In the genomic region with DNA sequence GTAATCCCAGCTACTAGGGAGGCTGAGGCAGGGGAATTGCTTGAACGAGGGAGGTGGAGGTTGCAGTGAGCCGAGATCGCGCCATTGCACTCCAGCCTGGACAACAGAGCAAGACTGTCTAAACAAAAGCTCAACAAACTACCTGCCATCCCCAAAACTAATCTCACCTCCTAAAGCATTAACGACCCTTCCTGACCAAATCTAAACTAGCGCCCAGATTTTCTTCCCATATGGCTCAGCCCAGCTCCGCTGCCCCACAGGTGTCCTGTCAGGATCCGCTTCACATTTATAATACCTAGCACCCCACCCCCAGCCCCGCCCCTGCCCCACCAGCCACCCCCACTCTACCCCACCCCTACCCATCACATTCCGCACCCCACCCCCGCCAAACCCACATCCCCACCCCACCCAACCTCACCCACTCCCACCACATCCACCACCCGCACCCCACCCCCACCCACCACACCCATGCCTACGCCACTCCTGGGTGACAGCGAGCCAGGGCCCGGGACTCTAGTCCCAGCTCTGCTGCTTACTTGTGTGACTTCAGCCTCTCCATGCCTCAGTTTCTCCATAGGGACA, we compare ENCODE assay signal across 8 cellular contexts. TPM values are rescaled to one million over a fixed set of nuclear protein-coding genes. Genes with fewer than 3 reads are reported as not detected.
DNase-seq lines count a peak whose midpoint lies in the region; ATAC-seq, FAIRE-seq and TF ChIP-seq lines count a peak whose summit lies in the region.

No MANE protein-coding gene starts in this region.

- H3K36me3 ChIP-seq in DND-41 (ENCODE audit: insufficient read depth, low read length) (peaks cover 3% of the 10 kb centered on the region; the same call in 1 of the 2 replicates), OCI-LY1 (ENCODE audit: insufficient read depth, low read length) (no peaks in the 10 kb centered on the region), K562 (ENCODE audit: control insufficient read depth, insufficient read depth, low read length) (no peaks in the 10 kb centered on the region), HepG2 (replicated peaks in 1 of 2; ENCODE audit: control insufficient read depth in 1 of 2, insufficient read depth in 2 of 2, low read length in 2 of 2) (no peaks in the 10 kb centered on the region), tibial artery (peaks cover 0 to 6% (median 0%) of the 10 kb centered on the region in 3 donors)

- 35% methylated on average over 10 of the region's 15 CpGs for WGBS in K562 (ENCODE audit: insufficient coverage, low coverage, missing lambda C conversion rate)
- 32% methylated on average over 15 of the region's 15 CpGs for WGBS in HepG2 (ENCODE audit: low lambda C conversion rate)

- H2AFZ ChIP-seq in DND-41 (ENCODE audit: low read depth, low read length) = peak overlapping the region; percentile 71
- H2AFZ ChIP-seq in OCI-LY1 (ENCODE audit: low read length) = peak overlapping the region; percentile 94
- H2AFZ ChIP-seq in K562 (ENCODE audit: low read depth, low read length) = peak overlapping the region; percentile 78
- H2AFZ ChIP-seq in HepG2 (ENCODE audit: low read length) = no peak overlapping the region

- FAIRE-seq in K562 (lab: Jason Lieb, UNC) (peak; percentile 6), HepG2 (lab: Jason Lieb, UNC) (no peak)

- POLR2A ChIA-PET in K562 (lab: Yijun Ruan, JAX) (interaction anchor here (0.9 to 3.2 kb wide), 6 partner anchors 9 to 165 kb away, joined by 3 to 10 read pairs (median 4); a partner anchor contains a TSS), HepG2 (lab: Yijun Ruan, JAX) (interaction anchor here (0.8 to 5.2 kb wide), 5 partner anchors 21 to 131 kb away, joined by 3 to 44 read pairs (median 4); a partner anchor contains a TSS)

- H3K4me2 ChIP-seq in DND-41 (ENCODE audit: insufficient read depth, low read length) = peak overlapping the region; percentile 71
- H3K4me2 ChIP-seq in OCI-LY1 (ENCODE audit: low read length) = peak overlapping the region; percentile 78
- H3K4me2 ChIP-seq in K562 (ENCODE audit: insufficient read depth, low read length) = peak overlapping the region; percentile 88
- H3K4me2 ChIP-seq in HepG2 (ENCODE audit: low read depth, low read length) = peak overlapping the region; percentile 89

- H3K9ac ChIP-seq in DND-41 (ENCODE audit: low read depth, low read length) = peak overlapping the region; percentile 89
- peak overlapping the region; percentile 96 for H3K9ac ChIP-seq in OCI-LY1 (ENCODE audit: low read length)
- peak overlapping the region; percentile 83 to 97 for H3K9ac ChIP-seq in K562 (ENCODE audit: insufficient read depth in 1 of 2, low read depth in 2 of 2, low read length in 2 of 2)
- H3K9ac ChIP-seq in HepG2 (ENCODE audit: insufficient read depth, low read depth, low read length) = peak overlapping the region; percentile 90

- peaks cover 37% of the 10 kb centered on the region for H3K4me1 ChIP-seq in DND-41 (ENCODE audit: insufficient read depth, low read length)
- peaks cover 31% of the 10 kb centered on the region for H3K4me1 ChIP-seq in OCI-LY1 (ENCODE audit: insufficient read depth, low read length, severe bottlenecking)
- peaks cover 7 to 31% of the 10 kb centered on the region in 2 experiments; a peak in 4 of 5 replicates for H3K4me1 ChIP-seq in K562 (replicated peaks in 1 of 2; ENCODE audit: control insufficient read depth in 2 of 2, insufficient read depth in 2 of 2, low read length in 2 of 2)
- peaks cover 61% of the 10 kb centered on the region for H3K4me1 ChIP-seq in HepG2 (ENCODE audit: insufficient read depth, low read length)
- peaks cover 0 to 42% (median 29%) of the 10 kb centered on the region in 4 donors for H3K4me1 ChIP-seq in tibial artery

- H3K27me3 ChIP-seq in DND-41 (ENCODE audit: insufficient read depth, low read length, poor library complexity) (no peaks in the 10 kb centered on the region), OCI-LY1 (ENCODE audit: insufficient read depth, low read length) (no peaks in the 10 kb centered on the region), K562 (ENCODE audit: control insufficient read depth in 2 of 2, insufficient read depth in 2 of 2, low read length in 2 of 2) (no peaks in the 10 kb centered on the region), HepG2 (ENCODE audit: control insufficient read depth in 1 of 2, insufficient read depth in 2 of 2, low read length in 2 of 2) (no peaks in the 10 kb centered on the region), tibial artery (no peaks in the 10 kb centered on the region)

- TF ChIP-seq CTCF in DND-41 (IDR thresholded peaks at IDR 0.05; ENCODE audit: borderline replicate concordance, extremely low read depth, low read length, poor library complexity, severe bottlenecking) (no peak), OCI-LY1 (IDR thresholded peaks at IDR 0.05; ENCODE audit: low read length) (no peak), K562 (IDR thresholded peaks at IDR 0.05 in 2 of 3, conservative IDR thresholded peaks at IDR 0.05 in 1 of 3; ENCODE audit: insufficient read depth in 2 of 3, low read depth in 1 of 3, low read length in 3 of 3) (no peak), HepG2 (CRISPR knock-in tag; IDR thresholded peaks at IDR 0.05) (no peak), tibial artery (IDR thresholded peaks at IDR 0.05) (no peak)

- H3K27ac ChIP-seq in DND-41 (ENCODE audit: low read length) = peak overlapping the region; percentile 84
- peak overlapping the region; percentile 70 for H3K27ac ChIP-seq in OCI-LY1 (ENCODE audit: low read depth, low read length, poor library complexity, severe bottlenecking)
- H3K27ac ChIP-seq in K562 (ENCODE audit: extremely low read depth, low read depth, low read length) = peak overlapping the region; percentile 83
- peak overlapping the region; percentile 87 for H3K27ac ChIP-seq in HepG2 (ENCODE audit: extremely low read length, insufficient read depth, low read length)
- H3K27ac ChIP-seq in tibial artery = peak overlapping the region; percentile 89 to 96

- intact Hi-C loops in K562 (cut with micrococcal nuclease) (loop anchor here (10.0 kb wide), 1 partner anchor 190 kb away; a partner anchor contains a TSS), HepG2 (cut with micrococcal nuclease; ENCODE audit: unreplicated experiment) (no loop called here), tibial artery (cut with DNase I; ENCODE audit: low total_unique reads) (no loop called here)

- no peaks in the 10 kb centered on the region for H3F3A ChIP-seq in OCI-LY1 (ENCODE audit: insufficient read depth, low read length)

- TF ChIP-seq EP300 in K562 (IDR thresholded peaks at IDR 0.05; ENCODE audit: low read length) (no peak), HepG2 (IDR thresholded peaks at IDR 0.05; ENCODE audit: low read depth in 2 of 2, low read length in 2 of 2) (no peak), HepG2 (CRISPR knock-in tag; IDR thresholded peaks at IDR 0.05; ENCODE audit: borderline replicate concordance) (no peak)

- H3K4me3 ChIP-seq in DND-41 (ENCODE audit: low read depth in 1 of 2, low read length in 2 of 2) (peak overlapping the region; percentile 57 to 100), OCI-LY1 (ENCODE audit: low read depth, low read length, poor library complexity, severe bottlenecking) (peak overlapping the region; percentile 84), K562 (peak overlapping the region; percentile 95), HepG2 (replicated peaks in 1 of 3; ENCODE audit: insufficient read depth in 1 of 3, low read depth in 2 of 3, low read length in 3 of 3) (peak overlapping the region; percentile 77 to 96 (median 85)), tibial artery (peak overlapping the region; percentile 88 to 94)

- in situ Hi-C loops in K562 (cut with MboI) (no loop called here), HepG2 (cut with HindIII; ENCODE audit: extremely low pct_ligation_motif_present, low pct_unique_long_range_greater_than_20kb) (no loop called here)

- H3K9me3 ChIP-seq in DND-41 (ENCODE audit: insufficient read depth, low read length, severe bottlenecking) (no peaks in the 10 kb centered on the region), OCI-LY1 (ENCODE audit: low read length) (no peaks in the 10 kb centered on the region), K562 (replicated peaks; ENCODE audit: control insufficient read depth, insufficient read depth, low read depth, low read length) (no peaks in the 10 kb centered on the region), HepG2 (ENCODE audit: low read length) (no peaks in the 10 kb centered on the region), tibial artery (no peaks in the 10 kb centered on the region)

- DNase-seq in DND-41 (peak; percentile 51), K562 (ENCODE audit: extremely low read depth in 1 of 4, low spot score in 3 of 4) (peak; percentile 10 to 64 (median 51)), HepG2 (ENCODE audit: low spot score) (no peak), tibial artery (no peak), NCI-H1092 treated with DMSO at 0.1 percent for 48 hours (lab: John Stamatoyannopoulos, UW) (no peak), GF-D8 (lab: John Stamatoyannopoulos, UW) (no peak)

- TF ChIP-seq POLR2A in K562 (conservative IDR thresholded peaks at IDR 0.05) (no peak), HepG2 (IDR thresholded peaks at IDR 0.05; ENCODE audit: insufficient read depth in 1 of 2, low read depth in 2 of 2, low read length in 2 of 2) (no peak)

- BruUV-seq in K562 (replicated peaks; lab: Mats Ljungman, UMichigan) = no TSS peak
- no TSS peak for BruUV-seq in HepG2 (replicated peaks; lab: Mats Ljungman, UMichigan)

- H3K79me2 ChIP-seq in DND-41 (ENCODE audit: insufficient read depth, low read length) (peaks cover 58% of the 10 kb centered on the region), OCI-LY1 (ENCODE audit: insufficient read depth, low read length) (no peaks in the 10 kb centered on the region), K562 (ENCODE audit: control insufficient read depth, insufficient read depth, low read length) (peaks cover 25% of the 10 kb centered on the region), HepG2 (ENCODE audit: insufficient read depth, low read length) (peaks cover 9% of the 10 kb centered on the region)

- H3K9me1 ChIP-seq in K562 (ENCODE audit: control insufficient read depth, insufficient read depth, low read length) = no peaks in the 10 kb centered on the region

- 0 out of 2 replicates have a peak, but pooled peaks cover 3% of the 10 kb centered on the region for H4K20me1 ChIP-seq in DND-41 (ENCODE audit: insufficient read depth, low read length)
- H4K20me1 ChIP-seq in OCI-LY1 (ENCODE audit: insufficient read depth, low read length) = no peaks in the 10 kb centered on the region
- H4K20me1 ChIP-seq in K562 (replicated peaks; ENCODE audit: control insufficient read depth, insufficient read depth, low read length) = no peaks in the 10 kb centered on the region
- no peaks in the 10 kb centered on the region for H4K20me1 ChIP-seq in HepG2 (ENCODE audit: insufficient read depth, low read length)

- CTCF ChIA-PET in K562 (lab: Yijun Ruan, JAX; ENCODE audit: low intra/inter-chr PET ratio) = interaction anchor here (0.7 kb wide), 1 partner anchor 19 kb away, joined by 3 read pairs; no protein-coding TSS in a partner anchor
- CTCF ChIA-PET in HepG2 (lab: Yijun Ruan, JAX; ENCODE audit: low intra/inter-chr PET ratio, low total read pairs) = interaction anchor here (2.8 kb wide), 1 partner anchor 20 kb away, joined by 66 read pairs; no protein-coding TSS in a partner anchor

- TF ChIP-seq RAD21 in K562 (CRISPR knock-in tag; conservative IDR thresholded peaks at IDR 0.05 in 1 of 2, IDR thresholded peaks at IDR 0.05 in 1 of 2) (no peak), HepG2 (CRISPR knock-in tag; IDR thresholded peaks at IDR 0.05) (no peak)

- H3K9me2 ChIP-seq in OCI-LY1 (ENCODE audit: low read depth, low read length) = no peaks in the 10 kb centered on the region

- ATAC-seq in DND-41 (ENCODE audit: insufficient read depth, low read depth) (peak; percentile 38), GM21717 (IDR thresholded peaks at IDR 0.05; ENCODE audit: unreplicated experiment) (peak; percentile 20), K562 (peak; percentile 41), HepG2 (peak; percentile 2; the same call in 2 of the 3 replicates)

RNA-seq across cellular contexts. Expression of a gene that starts 0.6 kb away (rescaled TPM):
- total RNA-seq in K562 (2011; cell fraction: chromatin; rRNA removed; ENCODE audit: low replicate concordance) = 15.4 and 23.3 TPM in 2 replicates
- 12.6 and 12.8 TPM in 2 replicates for total RNA-seq in K562 (2011; cell fraction: nucleolus; rRNA removed)
- 14.1 and 15.2 TPM in 2 replicates for total RNA-seq in K562 (2011; cell fraction: nucleoplasm; rRNA removed)
- total RNA-seq in K562 (2014; rRNA removed) (10.2 and 13.1 TPM in 2 replicates), K562 (2014; rRNA removed; fragmentation: Illumina TruSeq; extraction: Trizol) (6.8 TPM in 2 replicates), K562 (2015; rRNA removed; fragmentation: Illumina TruSeq; extraction: Trizol) (10.1 and 11.3 TPM in 2 replicates), K562 (2021) (11.7 and 14.5 TPM in 2 replicates), HepG2 (2016; rRNA removed; fragmentation: Illumina TruSeq; extraction: Trizol) (34.4 and 34.8 TPM in 2 replicates)
- polyA plus RNA-seq in K562 (2011; rRNA removed) (10.3 and 12.9 TPM in 2 replicates), K562 (2014; fragmentation: Illumina TruSeq; extraction: Trizol) (9.8 and 11.4 TPM in 2 replicates), K562 (2014; fragmentation: Nextera tagmentation; extraction: Ambion mirVana) (1 to 10 TPM; 1.9 to 2.8 TPM), K562 (2014; rRNA removed) (13.1 and 16.5 TPM in 2 replicates), HepG2 (2011; rRNA removed) (17.7 and 19.6 TPM in 2 replicates)
- polyA plus RNA-seq in K562 (2011; cell fraction: cytosol; rRNA removed) = 9.3 and 14.0 TPM in 2 replicates
- 11.9 and 16.5 TPM in 2 replicates for polyA plus RNA-seq in K562 (2011; cell fraction: nucleus; rRNA removed)
- 11.1 and 15.6 TPM in 2 replicates for polyA plus RNA-seq in K562 (2012)
- polyA minus RNA-seq in K562 (2011; rRNA and poly(A)+ RNA removed) = 3.7 and 4.0 TPM in 2 replicates
- polyA minus RNA-seq in K562 (2011; cell fraction: cytosol; rRNA and poly(A)+ RNA removed) = 2.9 and 4.1 TPM in 2 replicates
- 3.2 and 3.6 TPM in 2 replicates for polyA minus RNA-seq in K562 (2011; cell fraction: nucleus; rRNA and poly(A)+ RNA removed)
- 28.6 and 28.9 TPM in 2 replicates for total RNA-seq in HepG2 (2016; cell fraction: cytosol; rRNA removed; fragmentation: Illumina TruSeq; extraction: Trizol; ENCODE audit: low read depth)
- total RNA-seq in HepG2 (2016; cell fraction: insoluble cytoplasmic fraction; rRNA removed; fragmentation: Illumina TruSeq; extraction: Trizol) = 29.0 and 35.2 TPM in 2 replicates
- total RNA-seq in HepG2 (2016; cell fraction: membrane; rRNA removed; fragmentation: Illumina TruSeq; extraction: Trizol) = 73.3 and 76.2 TPM in 2 replicates
- total RNA-seq in HepG2 (2016; cell fraction: nucleus; rRNA removed; fragmentation: Illumina TruSeq; extraction: Trizol) = 17.3 and 21.4 TPM in 2 replicates
- 18.1 TPM in 2 replicates for polyA plus RNA-seq in HepG2 (2011; cell fraction: cytosol; rRNA removed)
- 13.1 and 14.3 TPM in 2 replicates for polyA plus RNA-seq in HepG2 (2011; cell fraction: nucleus; rRNA removed)
- polyA plus RNA-seq in HepG2 (2012) = 15.9 and 18.6 TPM in 2 replicates
- 37.7 and 38.6 TPM in 2 replicates for polyA plus RNA-seq in HepG2 (2016; cell fraction: cytosol; fragmentation: Illumina TruSeq; extraction: Trizol; ENCODE audit: low read depth)
- polyA plus RNA-seq in HepG2 (2016; cell fraction: insoluble cytoplasmic fraction; fragmentation: Illumina TruSeq; extraction: Trizol; ENCODE audit: low read depth) = 28.6 and 34.2 TPM in 2 replicates
- polyA plus RNA-seq in HepG2 (2016; cell fraction: membrane; fragmentation: Illumina TruSeq; extraction: Trizol; ENCODE audit: low read depth) = 64.1 and 65.3 TPM in 2 replicates
- 29.3 and 31.8 TPM in 2 replicates for polyA plus RNA-seq in HepG2 (2016; cell fraction: nucleus; fragmentation: Illumina TruSeq; extraction: Trizol; ENCODE audit: insufficient read depth, low read depth)
- 5.1 and 12.9 TPM in 2 replicates for polyA minus RNA-seq in HepG2 (2011; rRNA and poly(A)+ RNA removed; ENCODE audit: low replicate concordance)
- polyA minus RNA-seq in HepG2 (2011; cell fraction: cytosol; rRNA and poly(A)+ RNA removed) = 8.3 and 8.7 TPM in 2 replicates
- 6.7 and 10.4 TPM in 2 replicates for polyA minus RNA-seq in HepG2 (2011; cell fraction: nucleus; rRNA and poly(A)+ RNA removed)

RNA-seq across cellular contexts. Expression of a gene that starts 49.2 kb away (rescaled TPM):
- 3.5 and 12.3 TPM in 2 replicates for total RNA-seq in K562 (2011; cell fraction: chromatin; rRNA removed; ENCODE audit: low replicate concordance)
- 17.3 and 17.5 TPM in 2 replicates for total RNA-seq in K562 (2011; cell fraction: nucleolus; rRNA removed)
- 7.9 and 9.0 TPM in 2 replicates for total RNA-seq in K562 (2011; cell fraction: nucleoplasm; rRNA removed)
- total RNA-seq in K562 (2014; rRNA removed) (13.4 and 18.5 TPM in 2 replicates), K562 (2014; rRNA removed; fragmentation: Illumina TruSeq; extraction: Trizol) (1.2 TPM in 2 replicates), K562 (2015; rRNA removed; fragmentation: Illumina TruSeq; extraction: Trizol) (5.0 and 5.6 TPM in 2 replicates), K562 (2021) (12.7 and 15.1 TPM in 2 replicates), HepG2 (2016; rRNA removed; fragmentation: Illumina TruSeq; extraction: Trizol) (3.2 and 3.8 TPM in 2 replicates)
- polyA plus RNA-seq in K562 (2011; rRNA removed) (2.9 and 5.2 TPM in 2 replicates), K562 (2014; fragmentation: Illumina TruSeq; extraction: Trizol) (2.3 and 4.6 TPM in 2 replicates), K562 (2014; fragmentation: Nextera tagmentation; extraction: Ambion mirVana) (under 1 TPM in 1 of 2 experiments, not detected in 1; 0.07 TPM), K562 (2014; rRNA removed) (11.0 and 12.0 TPM in 2 replicates), HepG2 (2011; rRNA removed) (2.9 TPM in 2 replicates)
- 6.8 and 18.1 TPM in 2 replicates for polyA plus RNA-seq in K562 (2011; cell fraction: cytosol; rRNA removed)
- polyA plus RNA-seq in K562 (2011; cell fraction: nucleus; rRNA removed) = 5.6 and 9.4 TPM in 2 replicates
- 9.9 and 29.3 TPM in 2 replicates for polyA plus RNA-seq in K562 (2012)
- polyA minus RNA-seq in K562 (2011; rRNA and poly(A)+ RNA removed) = 1.9 and 2.0 TPM in 2 replicates
- 5.2 and 6.2 TPM in 2 replicates for polyA minus RNA-seq in K562 (2011; cell fraction: cytosol; rRNA and poly(A)+ RNA removed)
- 6.5 and 7.6 TPM in 2 replicates for polyA minus RNA-seq in K562 (2011; cell fraction: nucleus; rRNA and poly(A)+ RNA removed)
- total RNA-seq in HepG2 (2016; cell fraction: cytosol; rRNA removed; fragmentation: Illumina TruSeq; extraction: Trizol; ENCODE audit: low read depth) = 1.5 TPM in 2 replicates
- 3.0 and 4.1 TPM in 2 replicates for total RNA-seq in HepG2 (2016; cell fraction: insoluble cytoplasmic fraction; rRNA removed; fragmentation: Illumina TruSeq; extraction: Trizol)
- total RNA-seq in HepG2 (2016; cell fraction: membrane; rRNA removed; fragmentation: Illumina TruSeq; extraction: Trizol) = 2.6 and 2.8 TPM in 2 replicates
- 1.9 and 2.3 TPM in 2 replicates for total RNA-seq in HepG2 (2016; cell fraction: nucleus; rRNA removed; fragmentation: Illumina TruSeq; extraction: Trizol)
- polyA plus RNA-seq in HepG2 (2011; cell fraction: cytosol; rRNA removed) = 1.7 and 4.1 TPM in 2 replicates
- 3.9 and 4.0 TPM in 2 replicates for polyA plus RNA-seq in HepG2 (2011; cell fraction: nucleus; rRNA removed)
- polyA plus RNA-seq in HepG2 (2012) = 0.71 and 1.4 TPM in 2 replicates
- 0.36 and 0.54 TPM in 2 replicates for polyA plus RNA-seq in HepG2 (2016; cell fraction: cytosol; fragmentation: Illumina TruSeq; extraction: Trizol; ENCODE audit: low read depth)
- 2.4 and 2.7 TPM in 2 replicates for polyA plus RNA-seq in HepG2 (2016; cell fraction: insoluble cytoplasmic fraction; fragmentation: Illumina TruSeq; extraction: Trizol; ENCODE audit: low read depth)
- polyA plus RNA-seq in HepG2 (2016; cell fraction: membrane; fragmentation: Illumina TruSeq; extraction: Trizol; ENCODE audit: low read depth) = 1.1 and 1.4 TPM in 2 replicates
- 2.7 TPM in 2 replicates for polyA plus RNA-seq in HepG2 (2016; cell fraction: nucleus; fragmentation: Illumina TruSeq; extraction: Trizol; ENCODE audit: insufficient read depth, low read depth)
- 2.0 and 6.9 TPM in 2 replicates for polyA minus RNA-seq in HepG2 (2011; rRNA and poly(A)+ RNA removed; ENCODE audit: low replicate concordance)
- 1.5 and 3.6 TPM in 2 replicates for polyA minus RNA-seq in HepG2 (2011; cell fraction: cytosol; rRNA and poly(A)+ RNA removed)
- polyA minus RNA-seq in HepG2 (2011; cell fraction: nucleus; rRNA and poly(A)+ RNA removed) = 2.1 and 3.0 TPM in 2 replicates

Comparison
In these comparisons a context has a peak if more than half of its experiments do, and no peak if none do; other contexts are left out.
1. DNase-seq: peak in DND-41 (single experiment) and K562 (4 of 4); none in HepG2 (single experiment), tibial artery (0 of 2), NCI-H1092 treated with DMSO at 0.1 percent for 48 hours (single experiment) and GF-D8 (single experiment).
2. Peak in every context shown above with its lines, with median percentiles within 50 percentile points of each other: ATAC-seq, H3K27ac ChIP-seq, H3K4me2 ChIP-seq, H3K4me3 ChIP-seq and H3K9ac ChIP-seq.